Comparison of ENCODE assay signal across 23 cellular contexts in the genomic region with DNA sequence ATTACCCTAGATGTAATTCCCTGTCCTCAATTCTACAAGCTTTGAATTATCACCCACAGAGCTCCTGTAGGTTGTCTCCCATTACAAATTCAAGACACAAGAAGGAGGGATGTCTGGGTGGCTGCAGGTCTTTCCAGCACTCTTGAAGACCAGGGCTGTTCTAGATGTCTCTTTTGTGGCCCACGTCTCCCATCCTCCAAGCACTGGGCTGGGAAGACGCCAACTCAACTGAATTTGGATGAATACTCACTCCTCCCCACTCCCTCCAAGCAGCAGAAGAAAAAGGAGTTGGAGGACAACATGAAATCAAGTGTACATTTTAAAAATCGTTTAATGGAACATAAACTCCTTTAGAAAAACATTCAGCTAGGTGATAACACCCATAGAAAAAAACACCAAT. TPM values are rescaled to one million over a fixed set of nuclear protein-coding genes. Genes with fewer than 3 reads are reported as not detected.
DNase-seq lines count a peak whose midpoint lies in the region; ATAC-seq and TF ChIP-seq lines count a peak whose summit lies in the region.
"Had no signal": no experiment of that assay in that cellular context is flagged by ENCODE, and none has a peak within 500 bp of the region (broad histone marks: within the 10 kb centered on the region; RNA-seq: fewer than 3 reads in every experiment).

No MANE protein-coding gene starts in this region.

- H3K36me3 Mint-ChIP-seq in CD8-positive, alpha-beta memory T cell: peaks cover 4 to 41% (median 13%) of the 10 kb centered on the region in 3 donors
- no peaks in the 10 kb centered on the region for H3K36me3 Mint-ChIP-seq in glutamatergic neuron (ENCODE audit: unreplicated experiment)

- H3K27me3 ChIP-seq in CD8-positive, alpha-beta memory T cell (ENCODE audit: insufficient read depth, low read length, poor library complexity, severe bottlenecking): no peaks in the 10 kb centered on the region
- H3K27me3 ChIP-seq in Panc1 (ENCODE audit: control insufficient read depth, insufficient read depth, low read length): no peaks in the 10 kb centered on the region
- H3K27me3 ChIP-seq in smooth muscle cell (ENCODE audit: low read depth): no peaks in the 10 kb centered on the region
- H3K27me3 ChIP-seq: brain microvascular endothelial cell, foreskin keratinocyte, tibial nerve had no signal

- peaks cover 0 to 2% (median 0%) of the 10 kb centered on the region in 5 donors for H3K9me3 Mint-ChIP-seq in CD8-positive, alpha-beta memory T cell
- peaks cover 3% of the 10 kb centered on the region for H3K9me3 Mint-ChIP-seq in glutamatergic neuron (ENCODE audit: unreplicated experiment)
- H3K9me3 Mint-ChIP-seq: activated CD4-positive, alpha-beta T cell treated with anti-CD3 and anti-CD28 coated beads, Interleukin-2, amount 10 ng/mL, durations not matched to agents 24 days and 14 days; activated naive CD8-positive, alpha-beta T cell treated with anti-CD3 and anti-CD28 coated beads, Interleukin-2, amount 50 U/mL, for 24 hours; activated T-helper 2 cell treated with anti-CD3 and anti-CD28 coated beads, Interferon-gamma antibody, Interleukin-2, Interleukin-4, amounts not matched to agents 10 μg/mL and 5 μg/mL and 100 μg/mL, durations not matched to agents 14 hours and 24 hours and 36 hours; memory B cell; T-helper 1 cell treated with Interleukin-12 subunit alpha and Interleukin-12 subunit beta and Interleukin-4 antibody, amounts not matched to agents 30 μg/mL and 1 μg/mL, for 36 hours had no signal

- peaks cover 69% of the 10 kb centered on the region for H3F3A ChIP-seq in smooth muscle cell (ENCODE audit: low read depth)

- peak overlapping the region; percentile 79 for H3K4me2 ChIP-seq in smooth muscle cell

- no peaks in the 10 kb centered on the region for H3K9me3 ChIP-seq in CD8-positive, alpha-beta memory T cell (ENCODE audit: low read length)
- H3K9me3 ChIP-seq in Panc1 (ENCODE audit: control insufficient read depth, insufficient read depth, low read depth, low read length) (no peaks in the 10 kb centered on the region), smooth muscle cell (replicated peaks; ENCODE audit: low read depth) (no peaks in the 10 kb centered on the region)
- H3K9me3 ChIP-seq: prostate gland, tibial nerve had no signal

- 70% methylated on average over 3 of the region's 3 CpGs for WGBS in smooth muscle cell (ENCODE audit: low lambda C conversion rate)

- ATAC-seq in Panc1: no peak
- ATAC-seq in GM21528 (IDR thresholded peaks at IDR 0.05; ENCODE audit: low FRiP score, unreplicated experiment): no peak
- ATAC-seq: activated naive CD8-positive, alpha-beta T cell treated with anti-CD3 and anti-CD28 coated beads, Interleukin-2, amount 50 U/mL, for 24 hours; foreskin keratinocyte had no signal

- no peaks in the 10 kb centered on the region for H3K27me3 Mint-ChIP-seq in CD8-positive, alpha-beta memory T cell
- H3K27me3 Mint-ChIP-seq in glutamatergic neuron (ENCODE audit: unreplicated experiment): peaks cover 9% of the 10 kb centered on the region
- H3K27me3 Mint-ChIP-seq: activated CD4-positive, alpha-beta T cell treated with anti-CD3 and anti-CD28 coated beads, Interleukin-2, amount 10 ng/mL, durations not matched to agents 24 days and 14 days; activated naive CD8-positive, alpha-beta T cell treated with anti-CD3 and anti-CD28 coated beads, Interleukin-2, amount 50 U/mL, for 24 hours; memory B cell had no signal

- TF ChIP-seq CTCF in Panc1 (IDR thresholded peaks at IDR 0.05) (no peak), glutamatergic neuron (IDR thresholded peaks at IDR 0.05; ENCODE audit: partially characterized antibody, unreplicated experiment) (no peak), smooth muscle cell (IDR thresholded peaks at IDR 0.05; ENCODE audit: borderline replicate concordance, insufficient read depth, poor library complexity, severe bottlenecking) (no peak)

- no peak overlapping the region for H3K4me3 ChIP-seq in CD8-positive, alpha-beta memory T cell (ENCODE audit: low read length)
- H3K4me3 ChIP-seq in Panc1 (ENCODE audit: low read depth in 2 of 2, low read length in 2 of 2) (no peak overlapping the region), smooth muscle cell (no peak overlapping the region)
- H3K4me3 ChIP-seq: prostate gland, tibial nerve had no signal

- BruUV-seq in Panc1 (replicated peaks; lab: Mats Ljungman, UMichigan): no TSS peak

- H3K9ac ChIP-seq in smooth muscle cell (ENCODE audit: low read depth): no peak overlapping the region

- H2AFZ ChIP-seq in smooth muscle cell (ENCODE audit: low read depth): no peak overlapping the region

- H3K27ac ChIP-seq in CD8-positive, alpha-beta memory T cell (ENCODE audit: low read depth, low read length): no peak overlapping the region
- 0 out of 2 replicates have a peak overlapping the region, but pooled peaks have one; percentile 34 for H3K27ac ChIP-seq in Panc1 (ENCODE audit: low read length)
- H3K27ac ChIP-seq in smooth muscle cell (ENCODE audit: low read depth): peak overlapping the region; percentile 100
- H3K27ac ChIP-seq: brain microvascular endothelial cell, epithelial cell of prostate, foreskin keratinocyte, prostate gland, tibial nerve had no signal

- CTCF ChIA-PET in CD8-positive, alpha-beta memory T cell (lab: Charles Lee): interaction anchor here (1.1 kb wide), 1 partner anchor 124 kb away, joined by 3 read pairs; no protein-coding TSS in a partner anchor
- CTCF ChIA-PET in Panc1 (lab: Charles Lee): no interaction called here

- POLR2A ChIA-PET in CD8-positive, alpha-beta memory T cell (lab: Charles Lee): no interaction called here
- POLR2A ChIA-PET in Panc1 (lab: Charles Lee): no interaction called here

- H4K20me1 ChIP-seq in smooth muscle cell (ENCODE audit: low read depth): peaks cover 50% of the 10 kb centered on the region

- H3K4me3 Mint-ChIP-seq in CD8-positive, alpha-beta memory T cell: peak overlapping the region in 1 of 7 donors; percentile 21
- peak overlapping the region; percentile 32 for H3K4me3 Mint-ChIP-seq in glutamatergic neuron (ENCODE audit: unreplicated experiment)
- H3K4me3 Mint-ChIP-seq: activated CD4-positive, alpha-beta T cell treated with anti-CD3 and anti-CD28 coated beads, Interleukin-2, amount 10 ng/mL, durations not matched to agents 24 days and 14 days; activated naive CD8-positive, alpha-beta T cell treated with anti-CD3 and anti-CD28 coated beads, Interleukin-2, amount 50 U/mL, for 24 hours; memory B cell; T-helper 1 cell treated with Interleukin-12 subunit alpha and Interleukin-12 subunit beta and Interleukin-4 antibody, amounts not matched to agents 30 μg/mL and 1 μg/mL, for 36 hours had no signal

- in situ Hi-C loops in Panc1 (cut with HindIII; ENCODE audit: low pct_unique_long_range_greater_than_20kb, low sequenced_read_pairs): no loop called here

- peak overlapping the region in 5 of 8 donors; percentile 3 to 87 (median 70) for H3K27ac Mint-ChIP-seq in CD8-positive, alpha-beta memory T cell
- no peak overlapping the region for H3K27ac Mint-ChIP-seq in glutamatergic neuron (ENCODE audit: unreplicated experiment)
- H3K27ac Mint-ChIP-seq: activated naive CD8-positive, alpha-beta T cell treated with anti-CD3 and anti-CD28 coated beads, Interleukin-2, amount 50 U/mL, for 24 hours; activated T-helper 2 cell treated with anti-CD3 and anti-CD28 coated beads, Interferon-gamma antibody, Interleukin-2, Interleukin-4, amounts not matched to agents 10 μg/mL and 5 μg/mL and 100 μg/mL, durations not matched to agents 14 hours and 24 hours and 36 hours; memory B cell had no signal

- peaks cover 3% of the 10 kb centered on the region for H3K36me3 ChIP-seq in CD8-positive, alpha-beta memory T cell (ENCODE audit: insufficient read depth, low read length)
- H3K36me3 ChIP-seq in Panc1 (ENCODE audit: control insufficient read depth, insufficient read depth, low read length): no peaks in the 10 kb centered on the region; the same call in 1 of the 2 replicates
- no peaks in the 10 kb centered on the region for H3K36me3 ChIP-seq in smooth muscle cell (ENCODE audit: low read depth)
- H3K36me3 ChIP-seq: prostate gland had no signal

- H3K4me1 Mint-ChIP-seq in CD8-positive, alpha-beta memory T cell: peaks cover 33 to 57% (median 48%) of the 10 kb centered on the region in 3 donors
- peaks cover 50% of the 10 kb centered on the region for H3K4me1 Mint-ChIP-seq in glutamatergic neuron (ENCODE audit: low read depth, unreplicated experiment)

- H3K4me1 ChIP-seq in CD8-positive, alpha-beta memory T cell (ENCODE audit: insufficient read depth, low read length): peaks cover 25% of the 10 kb centered on the region
- peaks cover 41% of the 10 kb centered on the region for H3K4me1 ChIP-seq in Panc1 (ENCODE audit: control insufficient read depth, insufficient read depth, low read length)
- H3K4me1 ChIP-seq in smooth muscle cell (ENCODE audit: low read depth): peaks cover 31% of the 10 kb centered on the region

- H3K79me2 ChIP-seq in smooth muscle cell (ENCODE audit: low read depth): peaks cover 60% of the 10 kb centered on the region

- DNase-seq in CD8-positive, alpha-beta memory T cell: peak in 1 of 5 donors; percentile 4
- DNase-seq in Panc1 (ENCODE audit: low read depth, low spot score) (no peak), glutamatergic neuron (no peak), smooth muscle cell (lab: John Stamatoyannopoulos, UW; ENCODE audit: unreplicated experiment) (no peak), DMS 273 (lab: John Stamatoyannopoulos, UW; ENCODE audit: unreplicated experiment) (no peak), DMS114 treated with DMSO at 0.1 percent for 48 hours (lab: John Stamatoyannopoulos, UW; ENCODE audit: unreplicated experiment) (no peak)
- DNase-seq: activated CD4-positive, alpha-beta T cell treated with anti-CD3 and anti-CD28 coated beads, Interleukin-2, amount 10 ng/mL, durations not matched to agents 24 days and 14 days; activated naive CD8-positive, alpha-beta T cell treated with anti-CD3 and anti-CD28 coated beads, Interleukin-2, amount 50 U/mL, for 24 hours; brain microvascular endothelial cell; COR-L47; foreskin keratinocyte; NCI-H187; NCI-H2227 treated with DMSO at 0.1 percent for 48 hours; NCI-H748 treated with DMSO at 0.1 percent for 48 hours; stimulated activated CD4-positive, alpha-beta T cell treated with anti-CD3 and anti-CD28 coated beads, Interleukin-1b, Interleukin-23, amount 100 ng/mL, for 48 hours; stimulated activated naive CD4-positive, alpha-beta T cell had no signal

- intact Hi-C loops in Panc1 (cut with micrococcal nuclease; ENCODE audit: unreplicated experiment): no loop called here

RNA-seq across cellular contexts. Expression of gene SMAD7, which starts 31.2 kb away (rescaled TPM):
- 10 to 100 TPM; 23.3 TPM for total RNA-seq in CD8-positive, alpha-beta memory T cell
- polyA plus RNA-seq in CD8-positive, alpha-beta memory T cell: 7.0 TPM
- total RNA-seq in Panc1 (2021; ENCODE audit: unreplicated experiment) (21.3 TPM), glutamatergic neuron (ENCODE audit: unreplicated experiment) (10.8 TPM), smooth muscle cell (114 and 142 TPM in 2 replicates)
- polyA plus RNA-seq in Panc1 (2012; ENCODE audit: insufficient read length): 14.5 TPM
- 134 and 136 TPM in 2 replicates for polyA plus RNA-seq in smooth muscle cell
